ENCODE assay signal across 22 cellular contexts in the genomic region with DNA sequence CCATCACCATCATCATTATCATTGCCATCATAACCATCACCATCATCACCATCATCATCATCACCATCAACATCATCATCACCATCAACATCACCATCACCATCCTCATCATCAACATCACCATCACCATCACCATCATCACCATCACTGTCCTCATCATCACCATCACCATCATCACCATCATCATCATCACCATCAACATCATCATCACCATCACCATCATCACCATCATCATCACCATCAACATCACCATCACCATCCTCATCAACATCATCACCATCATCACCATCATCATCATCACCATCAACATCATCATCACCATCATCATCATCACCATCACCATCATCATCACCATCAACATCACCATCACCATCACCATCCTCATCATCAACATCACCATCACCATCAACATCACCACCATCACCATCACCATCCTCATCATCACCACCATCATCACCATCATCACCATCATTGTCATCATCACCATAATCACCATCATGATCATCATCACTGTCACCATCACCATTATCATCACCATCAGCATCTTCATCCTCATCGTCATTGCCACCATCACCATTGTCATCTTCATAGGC.
"Had no signal": no experiment of that assay in that cellular context is flagged by ENCODE, and none has a peak within 500 bp of the region (broad histone marks: within the 10 kb centered on the region; RNA-seq: fewer than 3 reads in every experiment).

No MANE protein-coding gene starts in this region.

- H3K4me3 ChIP-seq: SJSA1, SK-N-MC had no signal

- DNase-seq: KBM-7, MV-4-11, NCI-H1048, NCI-H1105, NCI-H1436 treated with DMSO at 0.1 percent for 48 hours, NCI-H1694, NCI-H187 treated with DMSO at 0.1 percent for 48 hours, NCI-H2029 treated with DMSO at 0.1 percent for 48 hours, NCI-H226, NCI-H446, NCI-H510A, NCI-H524 treated with DMSO at 0.1 percent for 48 hours, NCI-H69, NCI-H774, Right ventricle myocardium superior, RPMI8226, SIG-M5, T-helper 2 cell had no signal

- H3K4me1 ChIP-seq: SJSA1 had no signal

- H3K9me3 ChIP-seq: SJSA1 had no signal

- H3K27ac ChIP-seq: HL-60, SJSA1, SK-N-MC had no signal

- H3K36me3 ChIP-seq: SJSA1 had no signal

- FAIRE-seq: RCC 7860 had no signal
